Comparison of ENCODE assay signal across 6 cellular contexts in genomic region chr3:25706213-25706612, GRCh38.
"Had no signal": no experiment of that assay in that cellular context is flagged by ENCODE, and none has a peak within 500 bp of the region (broad histone marks: within the 10 kb centered on the region; RNA-seq: fewer than 3 reads in every experiment).

No MANE protein-coding gene starts in this region.

- H3K4me3 ChIP-seq: GM23338, K562 had no signal

- DNase-seq: H9, HCEC 1CT, IMR-90, KG1 had no signal

- ATAC-seq: GM23338, K562 had no signal

- H3K4me2 ChIP-seq: GM23338 had no signal
